Comparison of ENCODE assay signal across 12 cellular contexts in genomic region chr10:30781571-30782542, GRCh38.
DNase-seq lines count a peak whose midpoint lies in the region; ATAC-seq, FAIRE-seq and TF ChIP-seq lines count a peak whose summit lies in the region.
"Had no signal": no experiment of that assay in that cellular context is flagged by ENCODE, and none has a peak within 500 bp of the region (broad histone marks: within the 10 kb centered on the region; RNA-seq: fewer than 3 reads in every experiment).

No MANE protein-coding gene starts in this region.

- TF ChIP-seq CTCF in gastroesophageal sphincter (IDR thresholded peaks at IDR 0.05) = no peak
- no peak for TF ChIP-seq CTCF in gastrocnemius medialis (IDR thresholded peaks at IDR 0.05 in 4 of 5, conservative IDR thresholded peaks at IDR 0.05 in 1 of 5)

- H3K27ac ChIP-seq in gastroesophageal sphincter = peak overlapping the region in 3 of 4 donors; percentile 24 to 91 (median 39)
- peak overlapping the region; percentile 82 to 90 (median 87) for H3K27ac ChIP-seq in gastrocnemius medialis
- H3K27ac ChIP-seq: 22Rv1, SJSA1 had no signal

- intact Hi-C loops in gastrocnemius medialis (cut with DNase I; ENCODE audit: low total_unique reads) = loop anchor here (2.0 to 10.0 kb wide), 3 partner anchors 709 to 923 kb away; no protein-coding TSS in a partner anchor

- H3K4me3 ChIP-seq in gastroesophageal sphincter (no peak overlapping the region), gastrocnemius medialis (no peak overlapping the region)
- H3K4me3 ChIP-seq: SJSA1 had no signal

- 68 to 74% methylated on average over 6 to 11 of the region's 23 CpGs for WGBS in gastroesophageal sphincter (ENCODE audit: low coverage in 1 of 2), 2 donors

- no peaks in the 10 kb centered on the region for H3K36me3 Mint-ChIP-seq in activated T-helper 17 cell treated with anti-CD3 and anti-CD28 coated beads, Interleukin-2, amount 50 U/mL, for 72 hours (ENCODE audit: low read depth)

- H3K27ac Mint-ChIP-seq in activated T-helper 17 cell treated with anti-CD3 and anti-CD28 coated beads, Interleukin-2, amount 50 U/mL, for 72 hours = peak overlapping the region; percentile 26

- TF ChIP-seq EP300 in gastroesophageal sphincter (IDR thresholded peaks at IDR 0.05) = no peak

- peaks cover 12% of the 10 kb centered on the region for H3K4me1 Mint-ChIP-seq in activated T-helper 17 cell treated with anti-CD3 and anti-CD28 coated beads, Interleukin-2, amount 50 U/mL, for 72 hours

- no peak for FAIRE-seq in GM12891 (lab: Jason Lieb, UNC)

- H3K4me3 Mint-ChIP-seq in activated T-helper 17 cell treated with anti-CD3 and anti-CD28 coated beads, Interleukin-2, amount 50 U/mL, for 72 hours = peak overlapping the region; percentile 11

- in situ Hi-C loops in gastrocnemius medialis (cut with MboI; ENCODE audit: low sequenced_read_pairs in 4 of 4) = loop anchor here (10.0 to 25.0 kb wide), 6 partner anchors 253 to 1033 kb away; partner anchors contain the start of genes ZEB1 (in 4 of the 4) and ZNF438 (in 1 of the 4)

- H3K27me3 Mint-ChIP-seq in activated T-helper 17 cell treated with anti-CD3 and anti-CD28 coated beads, Interleukin-2, amount 50 U/mL, for 72 hours = peaks cover 6% of the 10 kb centered on the region

- TF ChIP-seq POLR2A in gastroesophageal sphincter (IDR thresholded peaks at IDR 0.05) (no peak), gastrocnemius medialis (IDR thresholded peaks at IDR 0.05) (no peak), GM12891 (IDR thresholded peaks at IDR 0.05; ENCODE audit: low read depth, low read length) (no peak)

- no peaks in the 10 kb centered on the region for H3K9me3 Mint-ChIP-seq in activated T-helper 17 cell treated with anti-CD3 and anti-CD28 coated beads, Interleukin-2, amount 50 U/mL, for 72 hours

- no peak for ATAC-seq in activated T-helper 17 cell treated with anti-CD3 and anti-CD28 coated beads, Interleukin-2, amount 50 U/mL, for 72 hours (replicated peaks)
- ATAC-seq in gastroesophageal sphincter = peak; percentile 11
- ATAC-seq in gastrocnemius medialis = no peak
- no peak for ATAC-seq in GM21619 (IDR thresholded peaks at IDR 0.05; ENCODE audit: unreplicated experiment)

- no peaks in the 10 kb centered on the region for H3K36me3 ChIP-seq in gastroesophageal sphincter
- no peaks in the 10 kb centered on the region for H3K36me3 ChIP-seq in gastrocnemius medialis
- H3K36me3 ChIP-seq: SJSA1 had no signal

- H3K27me3 ChIP-seq in gastroesophageal sphincter (no peaks in the 10 kb centered on the region), gastrocnemius medialis (peaks cover 0 to 2% (median 0%) of the 10 kb centered on the region in 3 donors)
- H3K27me3 ChIP-seq: SJSA1 had no signal

- DNase-seq in DMS 273 (lab: John Stamatoyannopoulos, UW; ENCODE audit: unreplicated experiment) (peak; percentile 81), DMS 273 treated with DMSO at 0.1 percent for 48 hours (lab: John Stamatoyannopoulos, UW) (no peak), gastrocnemius medialis (no peak), NAMALWA (ENCODE audit: low spot score) (no peak), GM12891 (ENCODE audit: insufficient read length, low spot score) (no peak)
- DNase-seq: activated CD4-positive, CD25-positive, alpha-beta regulatory T cell treated with anti-CD3 and anti-CD28 coated beads, Interleukin-2, amount 50 U/mL, for 72 hours; activated naive CD4-positive, alpha-beta T cell had no signal

- H3K4me1 ChIP-seq in gastroesophageal sphincter (peaks cover 0 to 30% (median 3%) of the 10 kb centered on the region in 3 donors), gastrocnemius medialis (peaks cover 3 to 12% of the 10 kb centered on the region in 2 donors)

- no peaks in the 10 kb centered on the region for H3K9me3 ChIP-seq in gastroesophageal sphincter
- no peaks in the 10 kb centered on the region for H3K9me3 ChIP-seq in gastrocnemius medialis
- H3K9me3 ChIP-seq: SJSA1 had no signal

TF ChIP-seq in GM12891, 5 proteins besides CTCF, POLR2A, EP300 and RAD21:
- TF ChIP-seq POU2F2 (IDR thresholded peaks at IDR 0.05; ENCODE audit: low read depth, low read length) = no peak
- no peak for TF ChIP-seq PAX5 (IDR thresholded peaks at IDR 0.05; ENCODE audit: insufficient read depth, low read length, severe bottlenecking)
- no peak for TF ChIP-seq SPI1 (IDR thresholded peaks at IDR 0.05; ENCODE audit: low read depth, low read length)
- TF ChIP-seq TAF1 (IDR thresholded peaks at IDR 0.05; ENCODE audit: low read depth, low read length) = no peak
- TF ChIP-seq POLR2AphosphoS5 (IDR thresholded peaks at IDR 0.05; ENCODE audit: low read depth, low read length) = no peak
